In genomic region chr7:21426286-21426957, GRCh38 we compare ENCODE assay signal across 8 cellular contexts. TPM values are rescaled to one million over a fixed set of nuclear protein-coding genes. Genes with fewer than 3 reads are reported as not detected.
DNase-seq lines count a peak whose midpoint lies in the region; ATAC-seq and TF ChIP-seq lines count a peak whose summit lies in the region.

No MANE protein-coding gene starts in this region.

- BruUV-seq in Calu3 (replicated peaks; lab: Mats Ljungman, UMichigan) = no TSS peak

- ATAC-seq in naive thymus-derived CD4-positive, alpha-beta T cell = no peak
- ATAC-seq in GM19324 (IDR thresholded peaks at IDR 0.05; ENCODE audit: low FRiP score, unreplicated experiment) = no peak

- H3K27ac ChIP-seq in MM.1S (ENCODE audit: low read length) (peak overlapping the region; percentile 57; the same call in 1 of the 2 replicates), cingulate gyrus (ENCODE audit: low read depth, low read length) (peak overlapping the region; percentile 73)
- peak overlapping the region; percentile 63 for H3K27ac ChIP-seq in naive thymus-derived CD4-positive, alpha-beta T cell (ENCODE audit: low read depth, low read length)

- no peaks in the 10 kb centered on the region for H3K27me3 ChIP-seq in MM.1S (replicated peaks; ENCODE audit: insufficient read depth, low read length)
- H3K27me3 ChIP-seq in naive thymus-derived CD4-positive, alpha-beta T cell (ENCODE audit: control insufficient read depth in 2 of 2, insufficient read depth in 2 of 2, low read length in 2 of 2) = no peaks in the 10 kb centered on the region

- peak overlapping the region; percentile 68 for H3K4me3 ChIP-seq in MM.1S (ENCODE audit: low read length)
- H3K4me3 ChIP-seq in naive thymus-derived CD4-positive, alpha-beta T cell (ENCODE audit: low read length) = peak overlapping the region; percentile 81

- no peaks in the 10 kb centered on the region for H3K27me3 Mint-ChIP-seq in Calu3 (ENCODE audit: unreplicated experiment)
- no peaks in the 10 kb centered on the region for H3K27me3 Mint-ChIP-seq in naive thymus-derived CD4-positive, alpha-beta T cell

- no peak for DNase-seq in Calu3
- DNase-seq in MM.1S = peak; percentile 8
- peak in 1 of 9 donors; percentile 8 for DNase-seq in naive thymus-derived CD4-positive, alpha-beta T cell
- no peak for DNase-seq in stimulated activated naive CD4-positive, alpha-beta T cell (lab: John Stamatoyannopoulos, UW)
- no peak for DNase-seq in DMS79 treated with DMSO at 0.1 percent for 48 hours (lab: John Stamatoyannopoulos, UW)
- no peak for DNase-seq in D341Med (ENCODE audit: low spot score)

- CTCF ChIA-PET in Calu3 (lab: Charles Lee) = interaction anchor here (0.5 to 1.8 kb wide), 18 partner anchors 9 to 1586 kb away, joined by 3 to 10 read pairs (median 4); no protein-coding TSS in a partner anchor
- CTCF ChIA-PET in naive thymus-derived CD4-positive, alpha-beta T cell (lab: Charles Lee) = interaction anchor here (0.6 to 1.5 kb wide), 4 partner anchors 73 to 341 kb away, joined by 3 to 4 read pairs (median 3); no protein-coding TSS in a partner anchor

- peaks cover 8% of the 10 kb centered on the region for H3K4me1 ChIP-seq in MM.1S (ENCODE audit: low read length)
- H3K4me1 ChIP-seq in naive thymus-derived CD4-positive, alpha-beta T cell (ENCODE audit: control insufficient read depth in 2 of 2, insufficient read depth in 2 of 2, low read length in 2 of 2) = peaks cover 31 to 36% of the 10 kb centered on the region in 2 donors

- peaks cover 12% of the 10 kb centered on the region for H3F3A ChIP-seq in MM.1S (ENCODE audit: insufficient read depth, low read length)

- peak overlapping the region; percentile 57 for H3K9ac ChIP-seq in MM.1S (ENCODE audit: low read length)

- POLR2A ChIA-PET in naive thymus-derived CD4-positive, alpha-beta T cell (lab: Charles Lee) = interaction anchor here (0.7 to 2.4 kb wide), 5 partner anchors 11 to 411 kb away, joined by 3 to 15 read pairs (median 3); no protein-coding TSS in a partner anchor

- TF ChIP-seq CTCF in Calu3 (IDR thresholded peaks at IDR 0.05; ENCODE audit: unreplicated experiment) = no peak
- TF ChIP-seq CTCF in MM.1S (IDR thresholded peaks at IDR 0.05; ENCODE audit: low read length) = no peak

- H3K9me3 Mint-ChIP-seq in Calu3 (ENCODE audit: low read depth, unreplicated experiment) = no peaks in the 10 kb centered on the region
- no peaks in the 10 kb centered on the region for H3K9me3 Mint-ChIP-seq in naive thymus-derived CD4-positive, alpha-beta T cell

- H3K4me1 Mint-ChIP-seq in Calu3 (ENCODE audit: low read depth, unreplicated experiment) = peaks cover 30% of the 10 kb centered on the region
- peaks cover 21 to 46% (median 43%) of the 10 kb centered on the region in 7 donors for H3K4me1 Mint-ChIP-seq in naive thymus-derived CD4-positive, alpha-beta T cell

- H3K27ac Mint-ChIP-seq in Calu3 (ENCODE audit: unreplicated experiment) = peak overlapping the region; percentile 58
- peak overlapping the region; percentile 81 to 99 (median 92) for H3K27ac Mint-ChIP-seq in naive thymus-derived CD4-positive, alpha-beta T cell

- H3K9me3 ChIP-seq in MM.1S (replicated peaks; ENCODE audit: insufficient read depth, low read length) = no peaks in the 10 kb centered on the region
- no peaks in the 10 kb centered on the region for H3K9me3 ChIP-seq in naive thymus-derived CD4-positive, alpha-beta T cell (ENCODE audit: control insufficient read depth in 2 of 3, low read length in 3 of 3)

- no peaks in the 10 kb centered on the region for H3K79me2 ChIP-seq in MM.1S (ENCODE audit: low read length)

- H3K4me2 ChIP-seq in MM.1S (ENCODE audit: low read depth, low read length) = peak overlapping the region; percentile 92

- peak overlapping the region; percentile 92 for H2AFZ ChIP-seq in MM.1S (ENCODE audit: low read length)

- H3K36me3 ChIP-seq in MM.1S (replicated peaks; ENCODE audit: insufficient read depth, low read length) = no peaks in the 10 kb centered on the region
- H3K36me3 ChIP-seq in naive thymus-derived CD4-positive, alpha-beta T cell (ENCODE audit: control insufficient read depth in 2 of 3, insufficient read depth in 3 of 3, low read length in 3 of 3) = peaks cover 0 to 9% (median 8%) of the 10 kb centered on the region in 3 experiments

- no peaks in the 10 kb centered on the region for H4K20me1 ChIP-seq in MM.1S (ENCODE audit: insufficient read depth, low read length)

- H3K4me3 Mint-ChIP-seq in Calu3 (ENCODE audit: low read depth, unreplicated experiment) = peak overlapping the region; percentile 99
- H3K4me3 Mint-ChIP-seq in naive thymus-derived CD4-positive, alpha-beta T cell = peak overlapping the region; percentile 82 to 99 (median 96)

- peaks cover 29% of the 10 kb centered on the region for H3K36me3 Mint-ChIP-seq in Calu3 (ENCODE audit: insufficient read depth, unreplicated experiment)
- H3K36me3 Mint-ChIP-seq in naive thymus-derived CD4-positive, alpha-beta T cell = peaks cover 4 to 23% (median 17%) of the 10 kb centered on the region in 5 donors

- H3K9me2 ChIP-seq in MM.1S (replicated peaks; ENCODE audit: insufficient read depth, low read length) = no peaks in the 10 kb centered on the region

- intact Hi-C loops in Calu3 (cut with micrococcal nuclease; ENCODE audit: unreplicated experiment) = loop anchor here (2.0 to 5.0 kb wide), 5 partner anchors 76 to 1646 kb away; no protein-coding TSS in a partner anchor
- intact Hi-C loops in naive thymus-derived CD4-positive, alpha-beta T cell (cut with micrococcal nuclease) = loop anchor here (2.0 to 10.0 kb wide), 10 partner anchors 14 to 1756 kb away; partner anchors contain the start of gene NUP42 (in 1 of the 2)

RNA-seq across cellular contexts. Expression of gene SP4, which starts 1.5 kb away (rescaled TPM):
- total RNA-seq in Calu3 (2022) = 15.8 and 15.9 TPM in 2 replicates
- total RNA-seq in naive thymus-derived CD4-positive, alpha-beta T cell = 10 to 100 TPM; 41.9 to 48.5 (median 45.8) TPM
- 10 to 100 TPM; 13.6 to 15.9 TPM for polyA plus RNA-seq in naive thymus-derived CD4-positive, alpha-beta T cell
